25 cellular contexts compared by ENCODE assay signal in the genomic region with DNA sequence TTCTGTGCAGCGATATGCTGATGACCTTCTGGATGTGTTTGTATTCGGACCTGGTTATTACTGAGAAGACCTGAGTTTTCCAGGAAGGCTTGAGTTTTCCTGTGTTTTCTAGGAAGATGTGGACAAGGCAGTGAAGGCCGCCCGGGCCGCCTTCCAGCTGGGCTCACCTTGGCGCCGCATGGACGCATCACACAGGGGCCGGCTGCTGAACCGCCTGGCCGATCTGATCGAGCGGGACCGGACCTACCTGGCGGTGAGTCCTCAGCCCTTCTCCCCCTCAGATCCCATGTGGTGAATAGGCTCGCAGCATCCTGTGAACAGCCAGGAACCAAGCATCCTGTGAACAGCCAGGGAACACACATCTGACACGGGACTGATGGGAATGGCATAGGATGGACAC. TPM values are rescaled to one million over a fixed set of nuclear protein-coding genes. Genes with fewer than 3 reads are reported as not detected.
A peak's percentile ranks its signal among the peaks of the same experiment; 100 is the strongest.
DNase-seq lines count a peak whose midpoint lies in the region; ATAC-seq and TF ChIP-seq lines count a peak whose summit lies in the region.
"Had no signal": no experiment of that assay in that cellular context is flagged by ENCODE, and none has a peak within 500 bp of the region (broad histone marks: within the 10 kb centered on the region; RNA-seq: fewer than 3 reads in every experiment).

No MANE protein-coding gene starts in this region.

- H3K27me3 Mint-ChIP-seq in stimulated activated memory B cell treated with anti-CD40 and anti-IgM and Interleukin-4, amounts not matched to agents 10 μg/mL and 1 μg/mL and 100 μg/mL, for 72 hours = no peaks in the 10 kb centered on the region
- H3K27me3 Mint-ChIP-seq: CD4-positive, alpha-beta memory T cell had no signal

- H3K79me1 ChIP-seq in neuronal stem cell (ENCODE audit: low read depth, low read length) = peaks cover 8% of the 10 kb centered on the region

- no peak overlapping the region for H3K27ac ChIP-seq in neuronal stem cell (replicated peaks; ENCODE audit: low read length)
- no peak overlapping the region for H3K27ac ChIP-seq in RWPE1
- H3K27ac ChIP-seq: BLaER1 had no signal

- no peak overlapping the region for H3K14ac ChIP-seq in neuronal stem cell (ENCODE audit: low read length)

- H3K27me3 ChIP-seq in neuronal stem cell (ENCODE audit: control insufficient read depth in 3 of 3, insufficient read depth in 3 of 3, low read depth in 1 of 3, low read length in 3 of 3) (no peaks in the 10 kb centered on the region), MG63 (no peaks in the 10 kb centered on the region)
- H3K27me3 ChIP-seq: BE2C, BLaER1 had no signal

- H4K8ac ChIP-seq in neuronal stem cell (ENCODE audit: low read depth, low read length) = no peak overlapping the region

- H3K4me1 Mint-ChIP-seq in stimulated activated memory B cell treated with anti-CD40 and anti-IgM and Interleukin-4, amounts not matched to agents 10 μg/mL and 1 μg/mL and 100 μg/mL, for 72 hours = no peaks in the 10 kb centered on the region
- H3K4me1 Mint-ChIP-seq: CD4-positive, alpha-beta memory T cell; CD4-positive, CD25-positive, alpha-beta regulatory T cell; CD8-positive, alpha-beta memory T cell had no signal

- H3K9me3 ChIP-seq in neuronal stem cell (replicated peaks in 1 of 2; ENCODE audit: control insufficient read depth in 2 of 2, insufficient read depth in 1 of 2, low read depth in 1 of 2, low read length in 2 of 2) (peaks cover 9 to 10% of the 10 kb centered on the region in 2 donors), MG63 (no peaks in the 10 kb centered on the region)
- H3K9me3 ChIP-seq: BE2C had no signal

- no peak for TF ChIP-seq CTCF in RWPE1 (conservative IDR thresholded peaks at IDR 0.05; ENCODE audit: low read depth)

- H3K4me3 ChIP-seq in neuronal stem cell (ENCODE audit: low read length in 2 of 2) (no peak overlapping the region), MG63 (no peak overlapping the region)
- H3K4me3 ChIP-seq: BLaER1, GM12878 had no signal

- no peak overlapping the region for H2AK5ac ChIP-seq in neuronal stem cell (ENCODE audit: low read depth, low read length)

- H2BK5ac ChIP-seq in neuronal stem cell (ENCODE audit: low read length) = no peak overlapping the region

- DNase-seq in iPS-NIHi11 (ENCODE audit: low spot score) (peak; percentile 3), iPS-NIHi7 (ENCODE audit: extremely low spot score) (peak; percentile 5), neuronal stem cell (ENCODE audit: low spot score) (no peak), MG63 (no peak), RWPE1 (ENCODE audit: low spot score) (no peak)
- DNase-seq: 8988T; ACHN; BE2C; C1 segment of cervical spinal cord; CD4-positive, alpha-beta memory T cell; CD4-positive, CD25-positive, alpha-beta regulatory T cell; CD8-positive, alpha-beta memory T cell; COR-L47; DMS 273 treated with DMSO at 0.1 percent for 48 hours; DMS153; DMS53; DMS79; DND-41; EL; GDM1 had no signal

- H3K4ac ChIP-seq in neuronal stem cell (ENCODE audit: low read length) = no peak overlapping the region

- WGBS in neuronal stem cell (ENCODE audit: extremely low coverage in 2 of 2, insufficient read length in 2 of 2, insufficient replicate concordance in 1 of 2), 2 donors = no CpG with 5 or more reads among the region's 17 CpGs

- no peak overlapping the region for H3K27ac Mint-ChIP-seq in stimulated activated memory B cell treated with anti-CD40 and anti-IgM and Interleukin-4, amounts not matched to agents 10 μg/mL and 1 μg/mL and 100 μg/mL, for 72 hours
- H3K27ac Mint-ChIP-seq: CD4-positive, alpha-beta memory T cell; CD4-positive, CD25-positive, alpha-beta regulatory T cell had no signal

- no peak overlapping the region for H3K23ac ChIP-seq in neuronal stem cell (ENCODE audit: low read depth, low read length, poor library complexity)

- H3K4me2 ChIP-seq in neuronal stem cell (ENCODE audit: insufficient read depth, low read length, poor library complexity, severe bottlenecking) = no peak overlapping the region
- H3K4me2 ChIP-seq: BLaER1 had no signal

- peak overlapping the region; percentile 21 for H3K9ac ChIP-seq in neuronal stem cell (ENCODE audit: low read depth, low read length, poor library complexity)
- H3K9ac ChIP-seq: BLaER1 had no signal

- H2BK15ac ChIP-seq in neuronal stem cell (ENCODE audit: low read length) = no peak overlapping the region

- no peak overlapping the region for H3K18ac ChIP-seq in neuronal stem cell (ENCODE audit: low read length)

- H3K9me3 Mint-ChIP-seq in stimulated activated memory B cell treated with anti-CD40 and anti-IgM and Interleukin-4, amounts not matched to agents 10 μg/mL and 1 μg/mL and 100 μg/mL, for 72 hours = peaks cover 2% of the 10 kb centered on the region
- H3K9me3 Mint-ChIP-seq: CD8-positive, alpha-beta memory T cell had no signal

- ATAC-seq in stimulated activated memory B cell treated with anti-CD40 and anti-IgM and Interleukin-4, amounts not matched to agents 10 μg/mL and 1 μg/mL and 100 μg/mL, for 72 hours = peak; percentile 31
- ATAC-seq in HG03571 (IDR thresholded peaks at IDR 0.05; ENCODE audit: unreplicated experiment) = no peak
- ATAC-seq: GM12878 had no signal

- CTCF ChIA-PET in RWPE1 (lab: Yijun Ruan, JAX) = no interaction called here

- H2BK120ac ChIP-seq in neuronal stem cell (ENCODE audit: low read depth, low read length) = no peak overlapping the region

- H3K4me1 ChIP-seq in neuronal stem cell (ENCODE audit: control insufficient read depth in 2 of 2, insufficient read depth in 1 of 2, low read depth in 1 of 2, low read length in 2 of 2) = no peaks in the 10 kb centered on the region
- H3K4me1 ChIP-seq: BE2C had no signal

- POLR2A ChIA-PET in RWPE1 (lab: Yijun Ruan, JAX; ENCODE audit: low non-redundant PET) = no interaction called here

- H3K36me3 ChIP-seq in neuronal stem cell (replicated peaks in 1 of 2; ENCODE audit: control insufficient read depth in 2 of 2, insufficient read depth in 2 of 2, low read length in 2 of 2) = peaks cover 23 to 33% of the 10 kb centered on the region in 2 donors
- peaks cover 6% of the 10 kb centered on the region for H3K36me3 ChIP-seq in MG63

- no peak overlapping the region for H2BK12ac ChIP-seq in neuronal stem cell (ENCODE audit: low read length)

- no peak overlapping the region for H2AFZ ChIP-seq in neuronal stem cell (ENCODE audit: low read length)

- no peak overlapping the region for H3K4me3 Mint-ChIP-seq in stimulated activated memory B cell treated with anti-CD40 and anti-IgM and Interleukin-4, amounts not matched to agents 10 μg/mL and 1 μg/mL and 100 μg/mL, for 72 hours
- H3K4me3 Mint-ChIP-seq: CD14-positive monocyte; CD4-positive, alpha-beta memory T cell; CD4-positive, CD25-positive, alpha-beta regulatory T cell; CD8-positive, alpha-beta memory T cell had no signal

- no peak overlapping the region for H4K91ac ChIP-seq in neuronal stem cell (ENCODE audit: low read depth, low read length, poor library complexity)

- H3K36me3 Mint-ChIP-seq in stimulated activated memory B cell treated with anti-CD40 and anti-IgM and Interleukin-4, amounts not matched to agents 10 μg/mL and 1 μg/mL and 100 μg/mL, for 72 hours = peaks cover 16% of the 10 kb centered on the region
- H3K36me3 Mint-ChIP-seq: CD4-positive, alpha-beta memory T cell had no signal

RNA-seq across cellular contexts. Expression of a gene that starts 16.3 kb away (rescaled TPM):
- 29.8 TPM for polyA plus RNA-seq in neuronal stem cell (2013, experiment 1 of 2)
- polyA plus RNA-seq in neuronal stem cell (2013, experiment 2 of 2) = 30.2 TPM
- total RNA-seq in MG63 (2014; rRNA removed; shearing (Covaris generic); ENCODE audit: low replicate concordance) = 55.8 and 61.9 TPM in 2 replicates

RNA-seq across cellular contexts. Expression of a gene that starts 59.0 kb away (rescaled TPM):
- 29.4 TPM for polyA plus RNA-seq in neuronal stem cell (2013, experiment 1 of 2)
- 29.3 TPM for polyA plus RNA-seq in neuronal stem cell (2013, experiment 2 of 2)
- 22.5 and 46.4 TPM in 2 replicates for total RNA-seq in MG63 (2014; rRNA removed; shearing (Covaris generic); ENCODE audit: low replicate concordance)

Comparison
In these comparisons a context has a peak if more than half of its experiments do, and no peak if none do; other contexts are left out.
1. DNase-seq: peak in iPS-NIHi11 (single experiment) and iPS-NIHi7 (single experiment); none in neuronal stem cell (single experiment), MG63 (single experiment) and RWPE1 (single experiment).